ENCODE assay signal across 12 cellular contexts in the genomic region with DNA sequence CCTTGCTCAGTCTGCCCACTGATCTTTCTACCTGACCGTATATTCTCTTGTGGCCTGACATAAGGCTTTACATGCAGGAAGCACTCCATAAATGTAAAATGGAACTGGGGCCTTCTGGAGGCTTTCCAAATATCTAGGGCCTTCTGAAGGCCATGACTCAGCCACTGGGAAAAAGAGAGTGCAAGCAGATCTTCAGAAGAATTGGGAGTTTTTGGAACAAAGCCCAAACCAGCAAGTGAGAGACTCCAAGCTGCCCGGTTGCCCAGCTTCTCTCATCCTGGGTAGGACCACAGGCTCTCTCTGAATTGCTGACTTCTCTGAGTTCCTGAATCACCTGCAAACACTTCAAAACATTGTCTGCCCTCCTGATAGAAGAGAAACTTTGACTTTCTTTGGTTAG.
DNase-seq lines count a peak whose midpoint lies in the region; ATAC-seq and TF ChIP-seq lines count a peak whose summit lies in the region.
"Had no signal": no experiment of that assay in that cellular context is flagged by ENCODE, and none has a peak within 500 bp of the region (broad histone marks: within the 10 kb centered on the region; RNA-seq: fewer than 3 reads in every experiment).

No MANE protein-coding gene starts in this region.

- no peak overlapping the region for H3K27ac ChIP-seq in adrenal gland

- H3K9me3 ChIP-seq in adrenal gland (replicated peaks in 1 of 3), result no peaks in the 10 kb centered on the region

- DNase-seq in AG08396 (ENCODE audit: low spot score) (peak; percentile 46), HFFc6 (peak; percentile 80), adrenal gland (peak; percentile 35 to 66 (median 56)), iris pigment epithelial cell (ENCODE audit: low read depth) (peak; percentile 84), mesothelial cell of epicardium (ENCODE audit: low spot score in 2 of 2, unreplicated experiment in 2 of 2) (no peak), occipital lobe (lab: John Stamatoyannopoulos, UW) (no peak), NCI-H1436 (lab: John Stamatoyannopoulos, UW) (no peak)
- DNase-seq: NCI-H1048; stimulated activated naive CD8-positive, alpha-beta T cell treated with anti-CD3 and anti-CD28 coated beads, Interleukin-15, Interleukin-2, amounts not matched to agents 100 U/mL and 50 U/mL, for 24 hours had no signal

- no peaks in the 10 kb centered on the region for H3K27me3 ChIP-seq in adrenal gland

- no peaks in the 10 kb centered on the region for H3K4me1 ChIP-seq in adrenal gland (replicated peaks in 1 of 2)

- intact Hi-C loops in adrenal gland (cut with DNase I), result no loop called here

- H3K4me1 Mint-ChIP-seq in HFFc6 (ENCODE audit: low read depth), result peaks cover 21% of the 10 kb centered on the region
- no peaks in the 10 kb centered on the region for H3K4me1 Mint-ChIP-seq in mesothelial cell of epicardium
- H3K4me1 Mint-ChIP-seq: WTC11 had no signal

- H3K27ac Mint-ChIP-seq in HFFc6, result no peak overlapping the region
- no peak overlapping the region for H3K27ac Mint-ChIP-seq in mesothelial cell of epicardium
- H3K27ac Mint-ChIP-seq: natural killer cell treated with Interleukin-12 subunit alpha and Interleukin-12 subunit beta and Interleukin-15 and Interleukin-18, amount 100 ng/mL, for 72 hours; WTC11 had no signal

- H3K4me3 ChIP-seq in adrenal gland, result no peak overlapping the region

- H3K4me3 Mint-ChIP-seq in HFFc6, result no peak overlapping the region
- H3K4me3 Mint-ChIP-seq in mesothelial cell of epicardium, result no peak overlapping the region
- H3K4me3 Mint-ChIP-seq: natural killer cell treated with Interleukin-12 subunit alpha and Interleukin-12 subunit beta and Interleukin-15 and Interleukin-18, amount 100 ng/mL, for 72 hours; WTC11 had no signal

- no peaks in the 10 kb centered on the region for H3K36me3 Mint-ChIP-seq in HFFc6 (ENCODE audit: low read depth)
- no peaks in the 10 kb centered on the region for H3K36me3 Mint-ChIP-seq in mesothelial cell of epicardium
- H3K36me3 Mint-ChIP-seq: natural killer cell treated with Interleukin-12 subunit alpha and Interleukin-12 subunit beta and Interleukin-15 and Interleukin-18, amount 100 ng/mL, for 72 hours; WTC11 had no signal

- peaks cover 11% of the 10 kb centered on the region for H3K27me3 Mint-ChIP-seq in HFFc6 (ENCODE audit: insufficient read depth)
- H3K27me3 Mint-ChIP-seq in mesothelial cell of epicardium (ENCODE audit: low read depth), result no peaks in the 10 kb centered on the region

- ATAC-seq in GM21737 (IDR thresholded peaks at IDR 0.05; ENCODE audit: unreplicated experiment), result no peak
- ATAC-seq: natural killer cell treated with Interleukin-12 subunit alpha and Interleukin-12 subunit beta and Interleukin-15 and Interleukin-18, amount 100 ng/mL, for 72 hours; stimulated activated naive CD8-positive, alpha-beta T cell treated with anti-CD3 and anti-CD28 coated beads, Interleukin-15, Interleukin-2, amounts not matched to agents 100 U/mL and 50 U/mL, for 24 hours; WTC11 had no signal

- TF ChIP-seq CTCF in HFFc6 (IDR thresholded peaks at IDR 0.05), result no peak
- no peak for TF ChIP-seq CTCF in adrenal gland (IDR thresholded peaks at IDR 0.05)
- TF ChIP-seq CTCF in mesothelial cell of epicardium (IDR thresholded peaks at IDR 0.05; ENCODE audit: unreplicated experiment), result no peak

- TF ChIP-seq POLR2A in adrenal gland (IDR thresholded peaks at IDR 0.05), result no peak

- H3K36me3 ChIP-seq in adrenal gland (replicated peaks in 1 of 2), result no peaks in the 10 kb centered on the region

- H3K9me3 Mint-ChIP-seq in HFFc6, result no peaks in the 10 kb centered on the region
- no peaks in the 10 kb centered on the region for H3K9me3 Mint-ChIP-seq in mesothelial cell of epicardium
- H3K9me3 Mint-ChIP-seq: natural killer cell treated with Interleukin-12 subunit alpha and Interleukin-12 subunit beta and Interleukin-15 and Interleukin-18, amount 100 ng/mL, for 72 hours; WTC11 had no signal

- WGBS in adrenal gland, 4 donors, result 9 to 62% (median 43%) methylated on average over 2 of the region's 2 CpGs

Comparison
In these comparisons a context has a peak if more than half of its experiments do, and no peak if none do; other contexts are left out.
1. DNase-seq: peak in AG08396 (single experiment), HFFc6 (single experiment), adrenal gland (7 of 7) and iris pigment epithelial cell (single experiment); none in mesothelial cell of epicardium (0 of 2), occipital lobe (single experiment) and NCI-H1436 (single experiment).